8 cellular contexts compared by ENCODE assay signal in genomic region chr12:51028126-51028810, GRCh38. TPM values are rescaled to one million over a fixed set of nuclear protein-coding genes. Genes with fewer than 3 reads are reported as not detected.
A peak's percentile ranks its signal among the peaks of the same experiment; 100 is the strongest.
DNase-seq lines count a peak whose midpoint lies in the region; ATAC-seq and TF ChIP-seq lines count a peak whose summit lies in the region.

No MANE protein-coding gene starts in this region.

- ATAC-seq in HG02970 (IDR thresholded peaks at IDR 0.05; ENCODE audit: low FRiP score, unreplicated experiment) (no peak), GM21825 (IDR thresholded peaks at IDR 0.05; ENCODE audit: unreplicated experiment) (no peak), GM19324 (IDR thresholded peaks at IDR 0.05; ENCODE audit: low FRiP score, unreplicated experiment) (no peak)

- TF ChIP-seq CTCF in OCI-LY7 (conservative IDR thresholded peaks at IDR 0.05; ENCODE audit: low read length) = peak; percentile 76
- TF ChIP-seq CTCF in chondrocyte (IDR thresholded peaks at IDR 0.05) = peak; percentile 68

- H3K9me3 ChIP-seq in OCI-LY7 (ENCODE audit: low read length) (no peaks in the 10 kb centered on the region), mucosa of rectum (ENCODE audit: control insufficient read depth in 2 of 2, low read length in 2 of 2) (no peaks in the 10 kb centered on the region)

- H3K79me2 ChIP-seq in OCI-LY7 (ENCODE audit: insufficient read depth, low read depth, low read length) = peaks cover 25% of the 10 kb centered on the region

- no TSS peak for BruUV-seq in OCI-LY7 (replicated peaks; lab: Mats Ljungman, UMichigan)

- DNase-seq in DMS79 (lab: John Stamatoyannopoulos, UW) (peak; percentile 11), HUDEP-2 (lab: John Stamatoyannopoulos, UW; ENCODE audit: unreplicated experiment in 76 of 76) (peak in 68 of 76 experiments; percentile 3 to 86 (median 48)), OCI-LY7 (ENCODE audit: low spot score) (peak; percentile 64), chondrocyte (ENCODE audit: low spot score) (no peak)

- H3K36me3 Mint-ChIP-seq in chondrocyte (ENCODE audit: low read depth) = no peaks in the 10 kb centered on the region

- POLR2A ChIA-PET in OCI-LY7 (lab: Charles Lee) = interaction anchor here (0.6 to 1.3 kb wide), 4 partner anchors 8 to 202 kb away, joined by 3 to 6 read pairs (median 4); no protein-coding TSS in a partner anchor

- peak overlapping the region; percentile 0 for H3K4me3 Mint-ChIP-seq in chondrocyte (ENCODE audit: unreplicated experiment)

- H3K4me3 ChIP-seq in OCI-LY7 (ENCODE audit: low read depth, low read length, poor library complexity, severe bottlenecking) (no peak overlapping the region), mucosa of rectum (ENCODE audit: low read length in 2 of 2) (peak overlapping the region; percentile 11 to 39)

- H3K4me2 ChIP-seq in OCI-LY7 (ENCODE audit: low read length) = 0 out of 2 replicates have a peak overlapping the region, but pooled peaks have one; percentile 3

- CTCF ChIA-PET in OCI-LY7 (lab: Charles Lee; ENCODE audit: unreplicated experiment) = interaction anchor here (1.1 to 1.2 kb wide), 2 partner anchors 202 to 204 kb away, joined by 3 read pairs; no protein-coding TSS in a partner anchor

- H4K20me1 ChIP-seq in OCI-LY7 (ENCODE audit: insufficient read depth, low read length) = 0 out of 2 replicates have a peak, but pooled peaks cover 5% of the 10 kb centered on the region

- H3K4me1 ChIP-seq in OCI-LY7 (ENCODE audit: insufficient read depth, low read length, poor library complexity, severe bottlenecking) = peaks cover 40% of the 10 kb centered on the region
- H3K4me1 ChIP-seq in mucosa of rectum (ENCODE audit: control insufficient read depth in 2 of 2, insufficient read depth in 2 of 2, low read length in 2 of 2) = peaks cover 14% of the 10 kb centered on the region in 2 donors

- H3K9me3 Mint-ChIP-seq in chondrocyte (ENCODE audit: low read depth) = no peaks in the 10 kb centered on the region

- intact Hi-C loops in OCI-LY7 (cut with micrococcal nuclease; ENCODE audit: unreplicated experiment) = loop anchor here (2.0 to 5.0 kb wide), 2 partner anchors 203 to 209 kb away; partner anchors contain the start of gene DAZAP2

- H3K4me1 Mint-ChIP-seq in chondrocyte (ENCODE audit: low read depth) = peaks cover 34% of the 10 kb centered on the region

- H3K27ac ChIP-seq in OCI-LY7 (ENCODE audit: low read depth, low read length, poor library complexity, severe bottlenecking) (no peak overlapping the region), mucosa of rectum (ENCODE audit: low read depth in 2 of 2, low read length in 2 of 2) (no peak overlapping the region)

- peaks cover 4% of the 10 kb centered on the region; the same call in 1 of the 2 replicates for H3K36me3 ChIP-seq in OCI-LY7 (ENCODE audit: insufficient read depth, low read length)
- no peaks in the 10 kb centered on the region for H3K36me3 ChIP-seq in mucosa of rectum (ENCODE audit: control insufficient read depth in 2 of 2, insufficient read depth in 2 of 2, low read length in 2 of 2)

- no peaks in the 10 kb centered on the region for H3K9me2 ChIP-seq in OCI-LY7 (ENCODE audit: insufficient read depth, low read length)

- H3K27me3 Mint-ChIP-seq in chondrocyte (ENCODE audit: low read depth) = no peaks in the 10 kb centered on the region

- H3K27me3 ChIP-seq in mucosa of rectum (ENCODE audit: control insufficient read depth in 2 of 2, insufficient read depth in 2 of 2, low read length in 2 of 2) = no peaks in the 10 kb centered on the region

- no peak overlapping the region for H2AFZ ChIP-seq in OCI-LY7 (ENCODE audit: low read length)

- no peak overlapping the region for H3K9ac ChIP-seq in mucosa of rectum (ENCODE audit: low read depth in 1 of 2, low read length in 2 of 2)

- no peak overlapping the region for H3K27ac Mint-ChIP-seq in chondrocyte (ENCODE audit: unreplicated experiment)

RNA-seq across cellular contexts. Expression of gene SLC11A2, which starts 2.1 kb away (rescaled TPM):
- 28.2 and 35.0 TPM in 2 replicates for total RNA-seq in OCI-LY7 (2014; rRNA removed; shearing (Covaris generic))
- total RNA-seq in OCI-LY7 (2022) = 43.4 and 43.6 TPM in 2 replicates
- total RNA-seq in chondrocyte = 26.8 to 41.4 TPM (median 33.0 TPM) in 3 replicates

RNA-seq across cellular contexts. Expression of gene LETMD1, which starts 19.9 kb away (rescaled TPM):
- total RNA-seq in OCI-LY7 (2014; rRNA removed; shearing (Covaris generic)) = 53.9 and 58.6 TPM in 2 replicates
- total RNA-seq in OCI-LY7 (2022) = 103 and 114 TPM in 2 replicates
- total RNA-seq in chondrocyte = 25.3 to 30.5 TPM (median 26.2 TPM) in 3 replicates

RNA-seq across cellular contexts. Expression of gene CSRNP2, which starts 55.1 kb away (rescaled TPM):
- 10.4 and 11.7 TPM in 2 replicates for total RNA-seq in OCI-LY7 (2014; rRNA removed; shearing (Covaris generic))
- total RNA-seq in OCI-LY7 (2022) (28.6 and 30.1 TPM in 2 replicates), chondrocyte (40.5 to 49.6 TPM (median 48.3 TPM) in 3 replicates)
